In genomic region chr7:3238525-3239210, GRCh38 we compare ENCODE assay signal across 19 cellular contexts.
DNase-seq lines count a peak whose midpoint lies in the region; ATAC-seq and TF ChIP-seq lines count a peak whose summit lies in the region.
"Had no signal": no experiment of that assay in that cellular context is flagged by ENCODE, and none has a peak within 500 bp of the region (broad histone marks: within the 10 kb centered on the region; RNA-seq: fewer than 3 reads in every experiment).

No MANE protein-coding gene starts in this region.

- peaks cover 2% of the 10 kb centered on the region for H3K9me3 ChIP-seq in RWPE2 (ENCODE audit: severe bottlenecking)
- no peaks in the 10 kb centered on the region for H3K9me3 ChIP-seq in thymus (ENCODE audit: control insufficient read depth)

- no peak overlapping the region for H3K4me3 ChIP-seq in RWPE2 (ENCODE audit: severe bottlenecking)
- no peak overlapping the region for H3K4me3 ChIP-seq in thymus (ENCODE audit: low read length)
- H3K4me3 ChIP-seq: A549, K562 had no signal

- peaks cover 4% of the 10 kb centered on the region for H3K4me1 ChIP-seq in RWPE2 (ENCODE audit: insufficient read depth, poor library complexity, severe bottlenecking)
- no peaks in the 10 kb centered on the region for H3K4me1 ChIP-seq in thymus (ENCODE audit: control insufficient read depth, insufficient read depth, low read length)
- H3K4me1 ChIP-seq: Caco-2 had no signal

- DNase-seq in H4 (ENCODE audit: low spot score), result peak; percentile 38
- DNase-seq in RWPE2 (ENCODE audit: low spot score), result no peak
- DNase-seq in glomerular visceral epithelial cell (ENCODE audit: extremely low spot score), result peak; percentile 45
- no peak for DNase-seq in T-helper 9 cell
- DNase-seq in Ammon's horn (ENCODE audit: low spot score), result no peak
- DNase-seq: Caco-2; H9; NCI-H1092 treated with DMSO at 0.1 percent for 48 hours; NCI-H1694; NCI-H345; NCI-H526 treated with DMSO at 0.1 percent for 48 hours; NK-92 treated with Interleukin-12 subunit alpha and Interleukin-12 subunit beta, amount 100 ng/mL, for 24 hours; OCI-M1; SHP77 had no signal

- ATAC-seq in RWPE2 (ENCODE audit: low read depth) (no peak), HG02571 (IDR thresholded peaks at IDR 0.05; ENCODE audit: unreplicated experiment) (no peak)
- ATAC-seq: A549, K562 had no signal

- H3K27me3 ChIP-seq in RWPE2 (ENCODE audit: insufficient read depth, poor library complexity, severe bottlenecking) (no peaks in the 10 kb centered on the region), thymus (ENCODE audit: control insufficient read depth, insufficient read depth) (no peaks in the 10 kb centered on the region)

- peak overlapping the region; percentile 44 for H3K27ac ChIP-seq in RWPE2 (ENCODE audit: poor library complexity, severe bottlenecking)
- peak overlapping the region; percentile 53 for H3K27ac ChIP-seq in thymus (ENCODE audit: low read depth)
- H3K27ac ChIP-seq: A549, HL-60 had no signal

- H3K36me3 ChIP-seq in RWPE2 (ENCODE audit: low read depth) (no peaks in the 10 kb centered on the region), thymus (ENCODE audit: control insufficient read depth, insufficient read depth) (no peaks in the 10 kb centered on the region)

- TF ChIP-seq CTCF in RWPE2 (IDR thresholded peaks at IDR 0.05; ENCODE audit: poor library complexity, severe bottlenecking), result no peak

- 92% methylated on average over 3 of the region's 3 CpGs for WGBS in thymus

Comparison
In these comparisons a context has a peak if more than half of its experiments do, and no peak if none do; other contexts are left out.
1. DNase-seq: peak in H4 (single experiment) and glomerular visceral epithelial cell (single experiment); none in RWPE2 (single experiment), T-helper 9 cell (single experiment) and Ammon's horn (single experiment).